In the genomic region with DNA sequence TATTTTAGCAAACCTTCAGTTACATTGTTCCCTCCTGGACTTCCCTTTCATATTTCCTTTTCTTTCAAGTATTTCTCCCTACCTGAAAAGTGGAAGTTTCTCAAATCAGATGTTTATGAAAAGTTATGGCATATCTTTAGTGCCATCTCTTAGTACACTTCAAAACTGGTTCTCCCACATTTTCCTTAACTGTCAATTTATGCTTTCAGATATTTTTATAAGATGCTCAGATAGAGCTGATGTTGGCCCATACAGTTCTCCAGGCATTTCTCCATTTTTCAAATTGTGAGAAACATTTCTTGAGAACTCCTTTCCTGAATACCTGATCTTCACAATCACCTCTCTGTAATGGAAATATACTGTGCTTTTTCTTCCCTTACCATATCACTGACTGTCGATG, we compare ENCODE assay signal across 21 cellular contexts. TPM values are rescaled to one million over a fixed set of nuclear protein-coding genes. Genes with fewer than 3 reads are reported as not detected.
A peak's percentile ranks its signal among the peaks of the same experiment; 100 is the strongest.
DNase-seq lines count a peak whose midpoint lies in the region; ATAC-seq, FAIRE-seq and TF ChIP-seq lines count a peak whose summit lies in the region.
"Had no signal": no experiment of that assay in that cellular context is flagged by ENCODE, and none has a peak within 500 bp of the region (broad histone marks: within the 10 kb centered on the region; RNA-seq: fewer than 3 reads in every experiment).

No MANE protein-coding gene starts in this region.

- CTCF ChIA-PET in activated CD4-positive, alpha-beta memory T cell treated with anti-CD3 and anti-CD28 coated beads, Interleukin-2, amount 10 ng/mL, durations not matched to agents 7 days and 5 days (lab: Charles Lee), result no interaction called here
- CTCF ChIA-PET in CD4-positive, alpha-beta T cell (lab: Charles Lee), result no interaction called here

- H3K27me3 ChIP-seq in CD4-positive, alpha-beta T cell (ENCODE audit: control insufficient read depth, insufficient read depth, low read length), result no peaks in the 10 kb centered on the region
- H3K27me3 ChIP-seq: SJSA1, transverse colon had no signal

- no peak for TF ChIP-seq CTCF in CD4-positive, alpha-beta T cell (IDR thresholded peaks at IDR 0.05)

- no peaks in the 10 kb centered on the region for H3K36me3 Mint-ChIP-seq in activated CD4-positive, alpha-beta memory T cell treated with anti-CD3 and anti-CD28 coated beads, Interleukin-2, amount 10 ng/mL, durations not matched to agents 7 days and 5 days (ENCODE audit: low read depth)
- H3K36me3 Mint-ChIP-seq in CD4-positive, alpha-beta T cell (ENCODE audit: low read depth), result no peaks in the 10 kb centered on the region

- no peaks in the 10 kb centered on the region for H3K27me3 Mint-ChIP-seq in activated CD4-positive, alpha-beta memory T cell treated with anti-CD3 and anti-CD28 coated beads, Interleukin-2, amount 10 ng/mL, durations not matched to agents 7 days and 5 days
- H3K27me3 Mint-ChIP-seq in CD4-positive, alpha-beta T cell, result no peaks in the 10 kb centered on the region

- H3K9me3 Mint-ChIP-seq in activated CD4-positive, alpha-beta memory T cell treated with anti-CD3 and anti-CD28 coated beads, Interleukin-2, amount 10 ng/mL, durations not matched to agents 7 days and 5 days, result no peaks in the 10 kb centered on the region
- no peaks in the 10 kb centered on the region for H3K9me3 Mint-ChIP-seq in CD4-positive, alpha-beta T cell
- H3K9me3 Mint-ChIP-seq: activated T-helper 2 cell treated with anti-CD3 and anti-CD28 coated beads, Interferon-gamma antibody, Interleukin-2, Interleukin-4, amounts not matched to agents 10 μg/mL and 5 μg/mL and 100 μg/mL, durations not matched to agents 14 hours and 24 hours and 36 hours had no signal

- no peak for TF ChIP-seq POLR2A in GM12892 (IDR thresholded peaks at IDR 0.05; ENCODE audit: low read depth, low read length)

- ATAC-seq in GM19351 (IDR thresholded peaks at IDR 0.05; ENCODE audit: unreplicated experiment) (peak; percentile 8), HG02759 (IDR thresholded peaks at IDR 0.05; ENCODE audit: unreplicated experiment) (peak; percentile 11), HG03565 (IDR thresholded peaks at IDR 0.05; ENCODE audit: unreplicated experiment) (peak; percentile 7)
- no peak for ATAC-seq in CD4-positive, alpha-beta T cell (ENCODE audit: poor library complexity)
- ATAC-seq: esophagus mucosa, sciatic nerve had no signal

- H3K4me1 Mint-ChIP-seq in activated CD4-positive, alpha-beta memory T cell treated with anti-CD3 and anti-CD28 coated beads, Interleukin-2, amount 10 ng/mL, durations not matched to agents 7 days and 5 days, result peaks cover 17% of the 10 kb centered on the region
- H3K4me1 Mint-ChIP-seq in CD4-positive, alpha-beta T cell (ENCODE audit: low read depth), result no peaks in the 10 kb centered on the region

- no peak overlapping the region for H3K27ac Mint-ChIP-seq in activated CD4-positive, alpha-beta memory T cell treated with anti-CD3 and anti-CD28 coated beads, Interleukin-2, amount 10 ng/mL, durations not matched to agents 7 days and 5 days
- H3K27ac Mint-ChIP-seq in CD4-positive, alpha-beta T cell, result no peak overlapping the region
- H3K27ac Mint-ChIP-seq: activated T-helper 2 cell treated with anti-CD3 and anti-CD28 coated beads, Interferon-gamma antibody, Interleukin-2, Interleukin-4, amounts not matched to agents 10 μg/mL and 5 μg/mL and 100 μg/mL, durations not matched to agents 14 hours and 24 hours and 36 hours had no signal

- intact Hi-C loops in CD4-positive, alpha-beta T cell (cut with DNase I, micrococcal nuclease), result no loop called here

- H3K9me3 ChIP-seq in CD4-positive, alpha-beta T cell (ENCODE audit: control insufficient read depth, low read length), result no peaks in the 10 kb centered on the region
- H3K9me3 ChIP-seq: SJSA1, transverse colon had no signal

- POLR2A ChIA-PET in activated CD4-positive, alpha-beta memory T cell treated with anti-CD3 and anti-CD28 coated beads, Interleukin-2, amount 10 ng/mL, durations not matched to agents 7 days and 5 days (lab: Charles Lee), result no interaction called here
- POLR2A ChIA-PET in CD4-positive, alpha-beta T cell (lab: Charles Lee), result no interaction called here

- no peak for DNase-seq in GM12892 (ENCODE audit: insufficient read length)
- DNase-seq in activated CD4-positive, alpha-beta memory T cell treated with anti-CD3 and anti-CD28 coated beads, Interleukin-2, amount 10 ng/mL, durations not matched to agents 7 days and 5 days, result no peak
- no peak for DNase-seq in activated effector memory CD4-positive, alpha-beta T cell treated with anti-CD3 and anti-CD28 coated beads, Interleukin-2, amount 50 U/mL, for 16 hours
- DNase-seq in NCI-H187 (lab: John Stamatoyannopoulos, UW), result no peak
- no peak for DNase-seq in CD4-positive, alpha-beta T cell
- DNase-seq: activated CD4-positive, alpha-beta T cell treated with anti-CD3 and anti-CD28 coated beads, Interleukin-2, amount 50 U/mL, for 1 hour; glutamatergic neuron; mesendoderm; NCI-H1105 treated with DMSO at 0.1 percent for 48 hours; NCI-H2227 treated with DMSO at 0.1 percent for 48 hours; stimulated activated CD4-positive, alpha-beta T cell treated with anti-CD3 and anti-CD28 coated beads, Interleukin-2, amount 100 ng/mL, for 48 hours; T-helper 9 cell; transverse colon had no signal

- H3K27ac ChIP-seq in CD4-positive, alpha-beta T cell (ENCODE audit: low read depth, low read length), result no peak overlapping the region
- H3K27ac ChIP-seq: SJSA1, transverse colon had no signal

- peak; percentile 48 for FAIRE-seq in GM12892 (lab: Jason Lieb, UNC)
- FAIRE-seq: GM12878 had no signal

- no peak overlapping the region for H3K4me3 Mint-ChIP-seq in activated CD4-positive, alpha-beta memory T cell treated with anti-CD3 and anti-CD28 coated beads, Interleukin-2, amount 10 ng/mL, durations not matched to agents 7 days and 5 days
- no peak overlapping the region for H3K4me3 Mint-ChIP-seq in CD4-positive, alpha-beta T cell

RNA-seq across cellular contexts. Expression of gene AP1AR, which starts 32.5 kb away (rescaled TPM):
- polyA plus RNA-seq in GM12892 (2012; ENCODE audit: missing spikeins), result 15.9 TPM
- total RNA-seq in activated CD4-positive, alpha-beta memory T cell treated with anti-CD3 and anti-CD28 coated beads, Interleukin-2, amount 10 ng/mL, durations not matched to agents 7 days and 5 days, result 10 to 100 TPM; 10.9 to 17.2 TPM
- total RNA-seq in CD4-positive, alpha-beta T cell, result 1 to 10 TPM; 3.7 to 4.8 TPM

RNA-seq across cellular contexts. Expression of gene FAM241A, which starts 53.8 kb away (rescaled TPM):
- 2.4 TPM for polyA plus RNA-seq in GM12892 (2012; ENCODE audit: missing spikeins)
- total RNA-seq in activated CD4-positive, alpha-beta memory T cell treated with anti-CD3 and anti-CD28 coated beads, Interleukin-2, amount 10 ng/mL, durations not matched to agents 7 days and 5 days, result 1 to 10 TPM; 1.2 to 1.4 TPM
- 1 to 10 TPM in 1 of 2 experiments, under 1 TPM in 1; 0.74 to 1.1 TPM for total RNA-seq in CD4-positive, alpha-beta T cell
